ENCODE assay signal across 21 cellular contexts in genomic region chr18:46794607-46795006, GRCh38. TPM values are rescaled to one million over a fixed set of nuclear protein-coding genes. Genes with fewer than 3 reads are reported as not detected.
"Had no signal": no experiment of that assay in that cellular context is flagged by ENCODE, and none has a peak within 500 bp of the region (broad histone marks: within the 10 kb centered on the region; RNA-seq: fewer than 3 reads in every experiment).

No MANE protein-coding gene starts in this region.

- DNase-seq: effector CD4-positive, alpha-beta T cell; foreskin melanocyte; head of caudate nucleus; immature natural killer cell; left ventricle myocardium inferior; mesenchymal stem cell; naive B cell; psoas muscle; retina; right lobe of liver; stimulated activated CD4-positive, alpha-beta T cell treated with anti-CD3 and anti-CD28 coated beads, Interleukin-4, amount 100 ng/mL, for 1 hour; stimulated activated CD8-positive, alpha-beta memory T cell treated with anti-CD3 and anti-CD28 coated beads, Interleukin-4, amount 100 ng/mL, for 48 hours; stimulated activated naive CD8-positive, alpha-beta T cell treated with anti-CD3 and anti-CD28 coated beads, Interleukin-15, Interleukin-2, amounts not matched to agents 100 U/mL and 50 U/mL, for 24 hours; tibial artery; upper lobe of left lung; uterus had no signal

- H3K4me2 ChIP-seq: hepatocyte had no signal

- H3K27me3 ChIP-seq: hepatocyte, right lobe of liver, tibial artery, upper lobe of left lung, uterus had no signal

- FAIRE-seq: keratinocyte had no signal

- ATAC-seq: psoas muscle; right lobe of liver; stimulated activated effector memory CD8-positive, alpha-beta T cell treated with anti-CD3 and anti-CD28 coated beads, Interleukin-12 subunit alpha, Interleukin-12 subunit beta, amount 100 ng/mL, for 72 hours; stimulated activated naive CD8-positive, alpha-beta T cell treated with anti-CD3 and anti-CD28 coated beads, Interleukin-15, Interleukin-2, amounts not matched to agents 100 U/mL and 50 U/mL, for 24 hours had no signal

- H3K36me3 ChIP-seq: left ventricle myocardium inferior, right lobe of liver, tibial artery, upper lobe of left lung, uterus had no signal

- H2AFZ ChIP-seq: hepatocyte had no signal

- H3K79me2 ChIP-seq: hepatocyte had no signal

- H3K27ac ChIP-seq: coronary artery, hepatocyte, left ventricle myocardium inferior, psoas muscle, right lobe of liver, tibial artery, upper lobe of left lung, uterus had no signal

- H3K4me3 ChIP-seq: coronary artery, hepatocyte, left ventricle myocardium inferior, lung, psoas muscle, right lobe of liver, tibial artery, upper lobe of left lung, uterus had no signal

- H3K4me1 ChIP-seq: left ventricle myocardium inferior, psoas muscle, right lobe of liver, tibial artery, upper lobe of left lung, uterus had no signal

- H3K9me3 ChIP-seq: left ventricle myocardium inferior, psoas muscle, right lobe of liver, tibial artery, upper lobe of left lung, uterus had no signal

RNA-seq across cellular contexts. Expression of gene ST8SIA5, which starts 37.8 kb away (rescaled TPM):
- total RNA-seq: hepatocyte had no signal
- polyA plus RNA-seq: immature natural killer cell had no signal
